11 cellular contexts compared by ENCODE assay signal in the genomic region with DNA sequence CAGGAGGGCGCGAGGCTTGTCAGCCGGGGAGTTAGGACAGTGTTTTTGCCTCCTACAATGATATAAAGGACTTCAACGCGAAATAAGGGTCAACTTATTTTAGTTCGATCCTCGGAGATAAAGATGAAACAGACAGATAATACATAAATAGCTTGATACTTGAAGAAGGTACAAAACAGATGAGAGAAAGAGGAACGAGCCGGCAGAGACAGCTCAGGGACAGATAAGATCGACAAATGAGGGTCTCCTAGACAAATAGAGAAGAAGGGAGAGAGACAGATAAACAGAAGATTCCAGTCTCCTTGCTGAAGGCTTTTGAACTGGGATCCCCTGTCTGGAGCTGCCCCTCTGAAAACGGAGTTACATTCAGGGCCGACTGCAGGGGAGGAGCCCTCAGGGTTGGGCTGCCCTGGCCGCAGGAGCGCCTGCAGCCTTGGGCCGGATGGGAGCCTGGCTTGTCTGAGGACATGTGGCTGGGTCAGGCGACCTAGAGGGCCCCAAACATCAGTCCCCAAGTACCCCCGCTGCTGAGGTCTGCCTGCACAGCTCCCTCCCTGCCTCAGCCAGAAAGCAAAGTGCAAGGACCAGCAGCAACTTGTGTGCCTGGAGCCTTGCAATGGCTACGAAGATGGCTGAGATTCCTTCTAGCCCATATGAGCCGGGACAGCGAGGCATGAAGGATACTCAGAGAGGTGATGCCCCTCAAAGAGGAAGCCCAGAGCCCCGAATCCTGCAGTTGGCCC. TPM values are rescaled to one million over a fixed set of nuclear protein-coding genes. Genes with fewer than 3 reads are reported as not detected.
A peak's percentile ranks its signal among the peaks of the same experiment; 100 is the strongest.
DNase-seq lines count a peak whose midpoint lies in the region; ATAC-seq, FAIRE-seq and TF ChIP-seq lines count a peak whose summit lies in the region.
"Had no signal": no experiment of that assay in that cellular context is flagged by ENCODE, and none has a peak within 500 bp of the region (broad histone marks: within the 10 kb centered on the region; RNA-seq: fewer than 3 reads in every experiment).

No MANE protein-coding gene starts in this region.

- H3K9me3 ChIP-seq in OCI-LY7 (ENCODE audit: low read length) (no peaks in the 10 kb centered on the region), H1 (ENCODE audit: insufficient read depth in 2 of 2, low read depth in 1 of 2, low read length in 1 of 2) (peaks cover 0 to 4% of the 10 kb centered on the region in 2 experiments; a peak in 1 of 4 replicates)

- peak overlapping the region; percentile 66 for H3K4me3 ChIP-seq in OCI-LY7 (ENCODE audit: low read depth, low read length, poor library complexity, severe bottlenecking)
- peak overlapping the region in 1 of 4 experiments; percentile 50; a peak in 2 of 8 replicates for H3K4me3 ChIP-seq in H1 (ENCODE audit: extremely low read depth in 1 of 4, insufficient read depth in 2 of 4, low read depth in 3 of 4, low read length in 4 of 4)

- FAIRE-seq in H1 (lab: Jason Lieb, UNC), result no peak
- FAIRE-seq: K562 had no signal

- peaks cover 10% of the 10 kb centered on the region for H3K4me1 ChIP-seq in OCI-LY7 (ENCODE audit: insufficient read depth, low read length, poor library complexity, severe bottlenecking)
- peaks cover 5 to 64% (median 47%) of the 10 kb centered on the region in 4 experiments for H3K4me1 ChIP-seq in H1 (replicated peaks in 1 of 4; ENCODE audit: control insufficient read depth in 3 of 4, insufficient read depth in 4 of 4, low read length in 3 of 4)

- no peaks in the 10 kb centered on the region for H3K36me3 ChIP-seq in OCI-LY7 (ENCODE audit: insufficient read depth, low read length)
- H3K36me3 ChIP-seq in H1 (ENCODE audit: control insufficient read depth in 2 of 4, insufficient read depth in 4 of 4, low read length in 3 of 4), result peaks cover 0 to 24% (median 0%) of the 10 kb centered on the region in 4 experiments; a peak in 1 of 8 replicates

- no peak for TF ChIP-seq EP300 in H1 (IDR thresholded peaks at IDR 0.05; ENCODE audit: borderline replicate concordance in 1 of 2, low read depth in 2 of 2, low read length in 2 of 2)

- no peaks in the 10 kb centered on the region for H4K20me1 ChIP-seq in OCI-LY7 (ENCODE audit: insufficient read depth, low read length)
- H4K20me1 ChIP-seq in H1 (replicated peaks in 1 of 2; ENCODE audit: control insufficient read depth in 1 of 2, insufficient read depth in 2 of 2, low read length in 2 of 2), result peaks cover 28 to 32% of the 10 kb centered on the region in 2 experiments

- no peak overlapping the region for H3K27ac ChIP-seq in OCI-LY7 (ENCODE audit: low read depth, low read length, poor library complexity, severe bottlenecking)
- H3K27ac ChIP-seq in H1 (ENCODE audit: low read depth, low read length), result no peak overlapping the region

- peaks cover 13% of the 10 kb centered on the region for H3K36me3 Mint-ChIP-seq in activated naive CD4-positive, alpha-beta T cell treated with anti-CD3 and anti-CD28 coated beads, Interleukin-2, amount 10 ng/mL, durations not matched to agents 7 days and 5 days
- no peaks in the 10 kb centered on the region for H3K36me3 Mint-ChIP-seq in type B pancreatic cell

- H3K14ac ChIP-seq in H1 (ENCODE audit: insufficient read length), result no peak overlapping the region

- H3K9me3 Mint-ChIP-seq in activated naive CD4-positive, alpha-beta T cell treated with anti-CD3 and anti-CD28 coated beads, Interleukin-2, amount 10 ng/mL, durations not matched to agents 7 days and 5 days, result no peaks in the 10 kb centered on the region
- H3K9me3 Mint-ChIP-seq in type B pancreatic cell, result no peaks in the 10 kb centered on the region

- peaks cover 11% of the 10 kb centered on the region; the same call in 1 of the 2 replicates for H3K23me2 ChIP-seq in H1 (ENCODE audit: low read depth, low read length)

- no peak for ATAC-seq in HG03457 (IDR thresholded peaks at IDR 0.05; ENCODE audit: unreplicated experiment)

- intact Hi-C loops in OCI-LY7 (cut with micrococcal nuclease; ENCODE audit: unreplicated experiment), result no loop called here

- H3K18ac ChIP-seq in H1 (ENCODE audit: extremely low read depth, low read length), result no peak overlapping the region

- H3K79me1 ChIP-seq in H1 (ENCODE audit: low read depth, low read length), result no peaks in the 10 kb centered on the region

- H3K56ac ChIP-seq in H1 (replicated peaks; ENCODE audit: insufficient read length, low read depth, low read length), result no peak overlapping the region

- H3K9me2 ChIP-seq in OCI-LY7 (ENCODE audit: insufficient read depth, low read length), result no peaks in the 10 kb centered on the region

- peak overlapping the region; percentile 75 for H3K27ac Mint-ChIP-seq in activated naive CD4-positive, alpha-beta T cell treated with anti-CD3 and anti-CD28 coated beads, Interleukin-2, amount 10 ng/mL, durations not matched to agents 7 days and 5 days
- no peak overlapping the region for H3K27ac Mint-ChIP-seq in type B pancreatic cell

- BruUV-seq in OCI-LY7 (replicated peaks; lab: Mats Ljungman, UMichigan), result no TSS peak

- no peak for TF ChIP-seq POLR2A in H1 (IDR thresholded peaks at IDR 0.05; ENCODE audit: control extremely low read depth in 1 of 2, low read depth in 2 of 2, low read length in 2 of 2)

- H3K4ac ChIP-seq in H1 (replicated peaks; ENCODE audit: insufficient read length, low read depth, low read length), result no peak overlapping the region

- CTCF ChIA-PET in activated naive CD4-positive, alpha-beta T cell treated with anti-CD3 and anti-CD28 coated beads, Interleukin-2, amount 10 ng/mL, durations not matched to agents 7 days and 5 days (lab: Charles Lee), result interaction anchor here (1.3 to 2.3 kb wide), 2 partner anchors 8 to 11 kb away, joined by 6 to 11 read pairs; no protein-coding TSS in a partner anchor
- CTCF ChIA-PET in OCI-LY7 (lab: Charles Lee; ENCODE audit: unreplicated experiment), result no interaction called here
- CTCF ChIA-PET in H1 (lab: Charles Lee; ENCODE audit: partially characterized antibody), result interaction anchor here (0.7 to 2.6 kb wide), 7 partner anchors 8 to 391 kb away, joined by 3 to 11 read pairs (median 5); no protein-coding TSS in a partner anchor

- H2BK12ac ChIP-seq in H1 (ENCODE audit: low read depth, low read length), result no peak overlapping the region

- TF ChIP-seq CTCF in OCI-LY7 (conservative IDR thresholded peaks at IDR 0.05; ENCODE audit: low read length), result no peak
- TF ChIP-seq CTCF in H1 (IDR thresholded peaks at IDR 0.05; ENCODE audit: control extremely low read depth in 1 of 3, insufficient read depth in 1 of 3, low read depth in 1 of 3, low read length in 3 of 3), result no peak
- no peak for TF ChIP-seq CTCF in type B pancreatic cell (conservative IDR thresholded peaks at IDR 0.05)

- H3K79me2 ChIP-seq in OCI-LY7 (ENCODE audit: insufficient read depth, low read depth, low read length), result no peaks in the 10 kb centered on the region
- no peaks in the 10 kb centered on the region for H3K79me2 ChIP-seq in H1 (ENCODE audit: control insufficient read depth in 1 of 2, insufficient read depth in 2 of 2, low read length in 2 of 2)

- no peak overlapping the region for H2BK20ac ChIP-seq in H1 (ENCODE audit: low read length)

- H2AFZ ChIP-seq in OCI-LY7 (ENCODE audit: low read length) (peak overlapping the region; percentile 43; the same call in 1 of the 2 replicates), H1 (ENCODE audit: low read length) (no peak overlapping the region)

- peak overlapping the region; percentile 53 for H3K4me3 Mint-ChIP-seq in activated naive CD4-positive, alpha-beta T cell treated with anti-CD3 and anti-CD28 coated beads, Interleukin-2, amount 10 ng/mL, durations not matched to agents 7 days and 5 days
- peak overlapping the region; percentile 87 for H3K4me3 Mint-ChIP-seq in type B pancreatic cell

- H2BK120ac ChIP-seq in H1 (replicated peaks; ENCODE audit: low read depth, low read length), result no peak overlapping the region

- no peak overlapping the region for H4K8ac ChIP-seq in H1 (ENCODE audit: extremely low read depth, insufficient read depth, low read length)

- H3K9ac ChIP-seq in H1 (replicated peaks in 1 of 4; ENCODE audit: extremely low read depth in 1 of 4, low read depth in 3 of 4, low read length in 3 of 4), result no peak overlapping the region

- peaks cover 97 to 100% (median 100%) of the 10 kb centered on the region in 4 experiments for H3K27me3 ChIP-seq in H1 (replicated peaks in 1 of 4; ENCODE audit: control insufficient read depth in 3 of 4, extremely low read depth in 1 of 4, insufficient read depth in 3 of 4, low read length in 3 of 4)

- POLR2A ChIA-PET in OCI-LY7 (lab: Charles Lee) (interaction anchor here (1.0 to 1.5 kb wide), 3 partner anchors 14 to 40 kb away, joined by 3 read pairs; no protein-coding TSS in a partner anchor), H1 (lab: Charles Lee; ENCODE audit: partially characterized antibody) (interaction anchor here (2.2 to 5.0 kb wide), 2 partner anchors 7 to 11 kb away, joined by 5 to 24 read pairs; no protein-coding TSS in a partner anchor)

- H4K5ac ChIP-seq in H1 (ENCODE audit: insufficient read length, low read depth, low read length), result no peak overlapping the region

- H4K91ac ChIP-seq in H1 (replicated peaks; ENCODE audit: insufficient read length, low read length), result no peak overlapping the region

- WGBS in H1 (ENCODE audit: extremely low coverage in 1 of 2, insufficient coverage in 1 of 2, insufficient read length in 1 of 2, insufficient replicate concordance in 2 of 2, low coverage in 1 of 2, low lambda C conversion rate in 2 of 2, missing lambda C conversion rate in 1 of 2), 2 experiments, result 17% methylated on average over 21 of the region's 21 CpGs; no CpG with 5 or more reads in 1 of the 2 experiments

- DNase-seq in activated naive CD4-positive, alpha-beta T cell treated with anti-CD3 and anti-CD28 coated beads, Interleukin-2, amount 10 ng/mL, durations not matched to agents 7 days and 5 days, result no peak
- DNase-seq in activated naive CD4-positive, alpha-beta T cell treated with anti-CD3 and anti-CD28 coated beads, Interleukin-2, amount 50 U/mL, for 16 hours, result no peak
- DNase-seq in OCI-LY7 (ENCODE audit: low spot score) (no peak), H1 (ENCODE audit: low read depth in 1 of 2, low spot score in 2 of 2) (peak in 1 of 2 experiments; percentile 56), type B pancreatic cell (ENCODE audit: extremely low spot score, unreplicated experiment) (no peak), GM19238 (ENCODE audit: insufficient read length, low spot score) (no peak), T-helper 9 cell (no peak)
- DNase-seq: NCI-H510A treated with DMSO at 0.1 percent for 48 hours had no signal

- H2BK15ac ChIP-seq in H1 (ENCODE audit: low read length), result no peak overlapping the region

- peaks cover 98% of the 10 kb centered on the region for H3K27me3 Mint-ChIP-seq in activated naive CD4-positive, alpha-beta T cell treated with anti-CD3 and anti-CD28 coated beads, Interleukin-2, amount 10 ng/mL, durations not matched to agents 7 days and 5 days
- H3K27me3 Mint-ChIP-seq in type B pancreatic cell, result peaks cover 83% of the 10 kb centered on the region

- no peak overlapping the region for H2AK5ac ChIP-seq in H1 (ENCODE audit: low read depth, low read length)

- peak overlapping the region; percentile 84 for H3K4me2 ChIP-seq in OCI-LY7 (ENCODE audit: low read length)
- H3K4me2 ChIP-seq in H1 (ENCODE audit: insufficient read depth in 1 of 2, low read depth in 2 of 2, low read length in 2 of 2), result peak overlapping the region; percentile 69 to 73

- H3K23ac ChIP-seq in H1 (ENCODE audit: insufficient read length), result no peak overlapping the region

- no peak for TF ChIP-seq RAD21 in H1 (IDR thresholded peaks at IDR 0.05 in 1 of 2, conservative IDR thresholded peaks at IDR 0.05 in 1 of 2; ENCODE audit: low read depth in 2 of 2, low read length in 2 of 2)

- H2BK5ac ChIP-seq in H1 (ENCODE audit: low read depth, low read length), result no peak overlapping the region

- peaks cover 44% of the 10 kb centered on the region for H3K4me1 Mint-ChIP-seq in activated naive CD4-positive, alpha-beta T cell treated with anti-CD3 and anti-CD28 coated beads, Interleukin-2, amount 10 ng/mL, durations not matched to agents 7 days and 5 days
- peaks cover 31% of the 10 kb centered on the region for H3K4me1 Mint-ChIP-seq in type B pancreatic cell (ENCODE audit: unreplicated experiment)

RNA-seq across cellular contexts. Expression of a gene that starts 1.0 kb away (rescaled TPM):
- 1.1 and 1.5 TPM in 2 replicates for total RNA-seq in OCI-LY7 (2014; rRNA removed; shearing (Covaris generic))
- total RNA-seq in OCI-LY7 (2022) (1.0 and 1.6 TPM in 2 replicates), type B pancreatic cell (ENCODE audit: low replicate concordance) (0.29 and 0.65 TPM in 2 replicates)
- 0.11 TPM in 2 replicates for total RNA-seq in H1 (2021; fragmentation: NEBNext Ultra II Directional; extraction: Animal tissue kit (Norgen Biotek cat#: 25700))
- 0.03 and 0.08 TPM in 2 replicates for polyA plus RNA-seq in H1 (2011; rRNA removed)
- 0.05 TPM for polyA plus RNA-seq in H1 (2011; cell fraction: cytosol; rRNA removed)
- 0.13 TPM for polyA plus RNA-seq in H1 (2011; cell fraction: nucleus; rRNA removed)
- polyA plus RNA-seq in H1 (2012, experiment 1 of 2), result 0.06 to 0.12 TPM (median 0.07 TPM) in 3 of 4 replicates, not detected in the other
- polyA plus RNA-seq in H1 (2012, experiment 2 of 2), result not detected
- 0.04 TPM for polyA plus RNA-seq in H1 (2013, experiment 1 of 2)
- polyA plus RNA-seq in H1 (2013, experiment 2 of 2), result 0.04 TPM
- not detected in 2 replicates for polyA minus RNA-seq in H1 (2011; rRNA and poly(A)+ RNA removed)
- polyA minus RNA-seq in H1 (2011; cell fraction: cytosol; rRNA and poly(A)+ RNA removed), result not detected
- polyA minus RNA-seq in H1 (2011; cell fraction: nucleus; rRNA and poly(A)+ RNA removed), result 0.40 TPM

RNA-seq across cellular contexts. Expression of a gene that starts 15.5 kb away (rescaled TPM):
- total RNA-seq in OCI-LY7 (2014; rRNA removed; shearing (Covaris generic)), result not detected in 2 replicates
- total RNA-seq in OCI-LY7 (2022) (not detected in 2 replicates), type B pancreatic cell (ENCODE audit: low replicate concordance) (not detected in 2 replicates)
- not detected in 2 replicates for total RNA-seq in H1 (2021; fragmentation: NEBNext Ultra II Directional; extraction: Animal tissue kit (Norgen Biotek cat#: 25700))
- polyA plus RNA-seq in H1 (2011; rRNA removed), result not detected in 2 replicates
- not detected for polyA plus RNA-seq in H1 (2011; cell fraction: cytosol; rRNA removed)
- not detected for polyA plus RNA-seq in H1 (2011; cell fraction: nucleus; rRNA removed)
- not detected in 4 replicates for polyA plus RNA-seq in H1 (2012, experiment 1 of 2)
- polyA plus RNA-seq in H1 (2012, experiment 2 of 2), result not detected
- not detected for polyA plus RNA-seq in H1 (2013, experiment 1 of 2)
- polyA plus RNA-seq in H1 (2013, experiment 2 of 2), result not detected
- under 0.01 TPM in 1 of 2 replicates, not detected in the other for polyA minus RNA-seq in H1 (2011; rRNA and poly(A)+ RNA removed)
- polyA minus RNA-seq in H1 (2011; cell fraction: cytosol; rRNA and poly(A)+ RNA removed), result not detected
- polyA minus RNA-seq in H1 (2011; cell fraction: nucleus; rRNA and poly(A)+ RNA removed), result not detected
- total RNA-seq: K562; T-helper 1 cell treated with Interleukin-12 subunit alpha and Interleukin-12 subunit beta and Interleukin-4 antibody, amounts not matched to agents 30 ng/mL and 1 ng/mL, for 36 hours had no signal
- polyA plus RNA-seq: K562 had no signal
